ENCODE assay signal across 11 cellular contexts in genomic region chr2:62467475-62468321, GRCh38. TPM values are rescaled to one million over a fixed set of nuclear protein-coding genes. Genes with fewer than 3 reads are reported as not detected.
DNase-seq lines count a peak whose midpoint lies in the region; ATAC-seq and TF ChIP-seq lines count a peak whose summit lies in the region.
"Had no signal": no experiment of that assay in that cellular context is flagged by ENCODE, and none has a peak within 500 bp of the region (broad histone marks: within the 10 kb centered on the region; RNA-seq: fewer than 3 reads in every experiment).

No MANE protein-coding gene starts in this region.

- ATAC-seq in left lobe of liver (peak; percentile 70), GM18867 (IDR thresholded peaks at IDR 0.05; ENCODE audit: unreplicated experiment) (no peak), HG02938 (IDR thresholded peaks at IDR 0.05; ENCODE audit: unreplicated experiment) (no peak)

- TF ChIP-seq CTCF in AG04450 (IDR thresholded peaks at IDR 0.05; ENCODE audit: low read depth, low read length) (0 out of 2 replicates have a peak, but pooled peaks have one; percentile 8), brain microvascular endothelial cell (IDR thresholded peaks at IDR 0.05; ENCODE audit: low read depth, low read length, missing control alignments) (peak; percentile 4)

- DNase-seq in AG04450 (ENCODE audit: low read depth, low spot score) (no peak), HuH-7.5 (ENCODE audit: low spot score) (peak; percentile 47), brain microvascular endothelial cell (no peak), left lobe of liver (ENCODE audit: low spot score) (peak; percentile 70), NCI-H128 (lab: John Stamatoyannopoulos, UW; ENCODE audit: unreplicated experiment) (no peak), NCI-H446 (lab: John Stamatoyannopoulos, UW) (no peak)
- DNase-seq: CD4-positive, alpha-beta T cell; effector CD8-positive, alpha-beta T cell; NCI-H1694 had no signal

- H3K27ac ChIP-seq in AG04450 (ENCODE audit: low read depth, low read length), result no peak overlapping the region
- H3K27ac ChIP-seq in brain microvascular endothelial cell, result no peak overlapping the region

- in situ Hi-C loops in brain microvascular endothelial cell (cut with HindIII; ENCODE audit: low pct_ligation_motif_present, low sequenced_read_pairs), result no loop called here

- H3K27me3 ChIP-seq in AG04450 (ENCODE audit: control insufficient read depth, insufficient read depth, low read length) (peaks cover 3% of the 10 kb centered on the region), brain microvascular endothelial cell (replicated peaks) (no peaks in the 10 kb centered on the region)

- H3K9me3 ChIP-seq in AG04450 (ENCODE audit: control insufficient read depth, insufficient read depth, low read length), result no peaks in the 10 kb centered on the region

- H3K36me3 ChIP-seq in brain microvascular endothelial cell (replicated peaks), result no peaks in the 10 kb centered on the region

- CTCF ChIA-PET in AG04450 (lab: Charles Lee), result interaction anchor here (0.6 to 3.5 kb wide), 4 partner anchors 11 to 1950 kb away, joined by 3 to 21 read pairs (median 8); no protein-coding TSS in a partner anchor

- POLR2A ChIA-PET in AG04450 (lab: Yijun Ruan, JAX), result no interaction called here

- H3K4me3 ChIP-seq in AG04450 (ENCODE audit: low read depth, low read length), result no peak overlapping the region
- no peak overlapping the region for H3K4me3 ChIP-seq in brain microvascular endothelial cell (ENCODE audit: low read depth, low read length)

RNA-seq across cellular contexts. Expression of gene TMEM17, which starts 38.3 kb away (rescaled TPM):
- 2.1 and 2.5 TPM in 2 replicates for polyA plus RNA-seq in AG04450 (2011; rRNA removed)
- 0.46 and 1.1 TPM in 2 replicates for polyA minus RNA-seq in AG04450 (2011; rRNA and poly(A)+ RNA removed)
- 0.50 TPM for total RNA-seq in left lobe of liver
- total RNA-seq: CD4-positive, alpha-beta T cell had no signal

Comparison
In these comparisons a context has a peak if more than half of its experiments do, and no peak if none do; other contexts are left out.
1. DNase-seq: peak in HuH-7.5 (single experiment) and left lobe of liver (single experiment); none in AG04450 (single experiment), brain microvascular endothelial cell (single experiment), NCI-H128 (single experiment) and NCI-H446 (0 of 2).